Comparison of ENCODE assay signal across 9 cellular contexts in genomic region chr5:135944967-135945560, GRCh38. TPM values are rescaled to one million over a fixed set of nuclear protein-coding genes. Genes with fewer than 3 reads are reported as not detected.
DNase-seq lines count a peak whose midpoint lies in the region; ATAC-seq and TF ChIP-seq lines count a peak whose summit lies in the region.
"Had no signal": no experiment of that assay in that cellular context is flagged by ENCODE, and none has a peak within 500 bp of the region (broad histone marks: within the 10 kb centered on the region; RNA-seq: fewer than 3 reads in every experiment).

No MANE protein-coding gene starts in this region.

- H3K14ac ChIP-seq in IMR-90 (replicated peaks; ENCODE audit: low read depth, low read length), result no peak overlapping the region

- H3K79me1 ChIP-seq in IMR-90 (ENCODE audit: low read depth in 1 of 2, low read length in 2 of 2), result no peaks in the 10 kb centered on the region

- H3K4me2 ChIP-seq in IMR-90 (ENCODE audit: low read depth, low read length), result no peak overlapping the region
- H3K4me2 ChIP-seq: BLaER1 had no signal

- no peaks in the 10 kb centered on the region; the same call in 1 of the 2 replicates for H3K27me3 ChIP-seq in IMR-90 (ENCODE audit: control insufficient read depth, insufficient read depth, low read length)
- H3K27me3 ChIP-seq in NT2/D1 (ENCODE audit: insufficient read depth, insufficient read length), result no peaks in the 10 kb centered on the region
- H3K27me3 ChIP-seq in brain microvascular endothelial cell (replicated peaks), result no peaks in the 10 kb centered on the region
- H3K27me3 ChIP-seq: BLaER1 had no signal

- TF ChIP-seq CTCF in IMR-90 (conservative IDR thresholded peaks at IDR 0.05; ENCODE audit: low read depth, low read length), result peak; percentile 87
- TF ChIP-seq CTCF in brain microvascular endothelial cell (IDR thresholded peaks at IDR 0.05; ENCODE audit: low read depth, low read length, missing control alignments), result peak; percentile 72

- intact Hi-C loops in IMR-90 (cut with micrococcal nuclease), result loop anchor here (1.0 to 5.0 kb wide), 5 partner anchors 74 to 227 kb away; no protein-coding TSS in a partner anchor

- no peak overlapping the region for H4K8ac ChIP-seq in IMR-90 (ENCODE audit: low read depth in 2 of 2, low read length in 2 of 2)

- H2BK15ac ChIP-seq in IMR-90 (ENCODE audit: low read depth, low read length), result no peak overlapping the region

- TF ChIP-seq RAD21 in IMR-90 (IDR thresholded peaks at IDR 0.05; ENCODE audit: low read length), result peak; percentile 92

- in situ Hi-C loops in IMR-90 (cut with MboI; ENCODE audit: low sequenced_read_pairs) (no loop called here), brain microvascular endothelial cell (cut with HindIII; ENCODE audit: low pct_ligation_motif_present, low sequenced_read_pairs) (no loop called here)

- no peaks in the 10 kb centered on the region for H4K20me1 ChIP-seq in IMR-90 (ENCODE audit: insufficient read depth, low read length)
- H4K20me1 ChIP-seq: BLaER1 had no signal

- no peak overlapping the region for H3K23ac ChIP-seq in IMR-90 (ENCODE audit: low read depth, low read length)

- dilution Hi-C loops in IMR-90 (cut with HindIII; ENCODE audit: low sequenced_read_pairs, unreplicated experiment), result no loop called here

- H3K4ac ChIP-seq in IMR-90 (ENCODE audit: low read depth, low read length), result no peak overlapping the region

- peaks cover 2% of the 10 kb centered on the region; the same call in 1 of the 2 replicates for H3K9me1 ChIP-seq in IMR-90 (ENCODE audit: insufficient read depth, low read length)

- H2AK5ac ChIP-seq in IMR-90 (ENCODE audit: low read depth, low read length), result no peak overlapping the region

- BruUV-seq in IMR-90 (replicated peaks; lab: Mats Ljungman, UMichigan), result no TSS peak

- H3K56ac ChIP-seq in IMR-90 (ENCODE audit: extremely low read depth, insufficient read depth, low read length), result no peak overlapping the region

- no peak overlapping the region for H2BK120ac ChIP-seq in IMR-90 (ENCODE audit: low read depth, low read length)

- no peaks in the 10 kb centered on the region for H3K9me3 ChIP-seq in IMR-90 (ENCODE audit: control insufficient read depth, insufficient read depth, low read length)
- no peaks in the 10 kb centered on the region for H3K9me3 ChIP-seq in NT2/D1 (ENCODE audit: insufficient read depth, low read length)
- H3K9me3 ChIP-seq: BLaER1 had no signal

- no peak overlapping the region for H3K18ac ChIP-seq in IMR-90 (ENCODE audit: low read depth, low read length)

- no CpG with 5 or more reads among the region's 3 CpGs for WGBS in IMR-90 (ENCODE audit: extremely low coverage in 2 of 2, insufficient read length in 1 of 2), 2 experiments

- no peaks in the 10 kb centered on the region for H3K36me3 ChIP-seq in IMR-90 (ENCODE audit: control insufficient read depth, insufficient read depth, low read length)
- peaks cover 3% of the 10 kb centered on the region for H3K36me3 ChIP-seq in NT2/D1 (ENCODE audit: insufficient read depth, insufficient read length, low read length)
- H3K36me3 ChIP-seq in brain microvascular endothelial cell (replicated peaks), result no peaks in the 10 kb centered on the region
- H3K36me3 ChIP-seq: BLaER1 had no signal

- no peak overlapping the region for H2AK9ac ChIP-seq in IMR-90 (replicated peaks; ENCODE audit: low read depth, low read length, poor library complexity)

- H3K4me3 ChIP-seq in IMR-90 (ENCODE audit: insufficient read depth, low read depth, low read length) (no peak overlapping the region), NT2/D1 (ENCODE audit: insufficient read length, low read depth) (no peak overlapping the region), brain microvascular endothelial cell (ENCODE audit: low read depth, low read length) (no peak overlapping the region)
- H3K4me3 ChIP-seq: BLaER1 had no signal

- H4K91ac ChIP-seq in IMR-90 (ENCODE audit: insufficient read depth, low read depth, low read length), result no peak overlapping the region

- POLR2A ChIA-PET in IMR-90 (lab: Charles Lee; ENCODE audit: unreplicated experiment), result no interaction called here

- H3K9ac ChIP-seq in IMR-90 (ENCODE audit: low read depth, low read length) (no peak overlapping the region), NT2/D1 (ENCODE audit: insufficient read length, low read depth) (no peak overlapping the region)
- H3K9ac ChIP-seq: BLaER1 had no signal

- no peak overlapping the region for H4K5ac ChIP-seq in IMR-90 (ENCODE audit: low read depth, low read length)

- CTCF ChIA-PET in IMR-90 (lab: Yijun Ruan, JAX), result interaction anchor here (0.6 to 1.5 kb wide), 10 partner anchors 11 to 201 kb away, joined by 3 to 6 read pairs (median 4); no protein-coding TSS in a partner anchor

- peak; percentile 82 for ATAC-seq in IMR-90 (ENCODE audit: low read depth)

- H3K27ac ChIP-seq in IMR-90 (ENCODE audit: insufficient read depth, low read length) (no peak overlapping the region), brain microvascular endothelial cell (no peak overlapping the region)
- H3K27ac ChIP-seq: BLaER1 had no signal

- H3K4me1 ChIP-seq in IMR-90 (ENCODE audit: control insufficient read depth, insufficient read depth, low read length) (no peaks in the 10 kb centered on the region), NT2/D1 (ENCODE audit: insufficient read depth, insufficient read length) (peaks cover 5% of the 10 kb centered on the region)
- H3K4me1 ChIP-seq: BLaER1 had no signal

- DNase-seq in NCI-H187 (lab: John Stamatoyannopoulos, UW) (peak; percentile 11 to 18), NCI-H187 treated with DMSO at 0.1 percent for 48 hours (lab: John Stamatoyannopoulos, UW) (no peak), IMR-90 (peak; percentile 89), NT2/D1 (ENCODE audit: low read depth, low spot score) (peak; percentile 66), brain microvascular endothelial cell (peak; percentile 78), iPS-NIHi11 (ENCODE audit: low spot score) (peak; percentile 56)
- DNase-seq in stimulated activated CD8-positive, alpha-beta memory T cell treated with anti-CD3 and anti-CD28 coated beads, Interleukin-4, amount 100 ng/mL, for 48 hours, result peak; percentile 32
- DNase-seq in activated CD4-positive, CD25-positive, alpha-beta regulatory T cell treated with anti-CD3 and anti-CD28 coated beads, Interleukin-2, amount 50 U/mL, for 72 hours, result no peak

- no peak for TF ChIP-seq POLR2A in IMR-90 (IDR thresholded peaks at IDR 0.05; ENCODE audit: low read depth, low read length)

- H2BK5ac ChIP-seq in IMR-90 (ENCODE audit: low read depth, low read length, poor library complexity, severe bottlenecking), result no peak overlapping the region

- H2BK20ac ChIP-seq in IMR-90 (ENCODE audit: low read depth, low read length), result no peak overlapping the region

- H2AFZ ChIP-seq in IMR-90 (replicated peaks; ENCODE audit: low read length, poor library complexity), result no peak overlapping the region

TF ChIP-seq in IMR-90, 13 proteins besides CTCF, POLR2A, EP300 and RAD21:
- TF ChIP-seq ELK1 (IDR thresholded peaks at IDR 0.05; ENCODE audit: borderline replicate concordance, low read depth, low read length) (no peak), FOS (IDR thresholded peaks at IDR 0.05; ENCODE audit: low read depth, low read length) (no peak), SMC3 (IDR thresholded peaks at IDR 0.05; ENCODE audit: low read depth, low read length) (peak; percentile 94)

RNA-seq across cellular contexts. Expression of gene LECT2, which starts 9.7 kb away (rescaled TPM):
- total RNA-seq in IMR-90 (2012; rRNA removed), result not detected in 2 replicates
- not detected in 2 replicates for polyA plus RNA-seq in IMR-90 (2012; rRNA removed)
- not detected in 2 replicates for polyA plus RNA-seq in IMR-90 (2012; cell fraction: cytosol; rRNA removed)
- polyA plus RNA-seq in IMR-90 (2012; cell fraction: nucleus; rRNA removed; ENCODE audit: low replicate concordance), result not detected in 2 replicates

RNA-seq across cellular contexts. Expression of gene IL9, which starts 49.4 kb away (rescaled TPM):
- total RNA-seq in IMR-90 (2012; rRNA removed), result not detected in 2 replicates
- polyA plus RNA-seq in IMR-90 (2012; rRNA removed), result not detected in 2 replicates
- not detected in 2 replicates for polyA plus RNA-seq in IMR-90 (2012; cell fraction: cytosol; rRNA removed)
- polyA plus RNA-seq in IMR-90 (2012; cell fraction: nucleus; rRNA removed; ENCODE audit: low replicate concordance), result not detected in 2 replicates

Comparison
In these comparisons a context has a peak if more than half of its experiments do, and no peak if none do; other contexts are left out.
1. DNase-seq: peak in NCI-H187 (2 of 2), IMR-90 (single experiment), NT2/D1 (single experiment), brain microvascular endothelial cell (single experiment), iPS-NIHi11 (single experiment) and stimulated activated CD8-positive, alpha-beta memory T cell treated with anti-CD3 and anti-CD28 coated beads, Interleukin-4, amount 100 ng/mL, for 48 hours (single experiment); none in NCI-H187 treated with DMSO at 0.1 percent for 48 hours (single experiment) and activated CD4-positive, CD25-positive, alpha-beta regulatory T cell treated with anti-CD3 and anti-CD28 coated beads, Interleukin-2, amount 50 U/mL, for 72 hours (single experiment).